28 cellular contexts compared by ENCODE assay signal in the genomic region with DNA sequence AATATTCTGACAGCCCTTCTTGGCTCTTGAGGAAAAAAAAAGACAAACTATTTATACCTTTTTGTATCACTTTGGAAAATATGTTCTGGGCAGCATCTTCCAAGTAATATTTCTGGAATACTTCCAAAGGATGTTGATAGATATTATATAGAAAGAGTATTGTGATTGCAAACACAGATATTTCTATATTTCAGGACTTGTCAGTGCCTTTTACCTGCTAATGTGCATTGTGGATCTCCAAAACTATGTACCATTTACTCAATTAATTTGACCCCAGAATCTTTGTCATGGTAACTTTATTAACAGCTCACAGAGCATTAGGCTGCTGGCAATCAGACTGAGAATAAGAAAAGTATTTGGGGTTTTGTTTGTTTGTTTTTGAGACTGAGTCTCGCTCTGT.
"Had no signal": no experiment of that assay in that cellular context is flagged by ENCODE, and none has a peak within 500 bp of the region (broad histone marks: within the 10 kb centered on the region; RNA-seq: fewer than 3 reads in every experiment).

No MANE protein-coding gene starts in this region.

- H3K4me3 Mint-ChIP-seq: nephron; neural progenitor cell; stimulated activated effector memory CD8-positive, alpha-beta T cell treated with anti-CD3 and anti-CD28 coated beads, Interleukin-12 subunit alpha, Interleukin-12 subunit beta, amount 100 ng/mL, for 72 hours; stimulated activated naive B cell treated with anti-CD40 and anti-IgM and Interleukin-4, amounts not matched to agents 10 μg/mL and 1 μg/mL and 100 μg/mL, for 72 hours; stimulated activated naive CD8-positive, alpha-beta T cell treated with anti-CD3 and anti-CD28 coated beads, Interleukin-15, Interleukin-2, amounts not matched to agents 100 ng/mL and 50 ng/mL, for 24 hours had no signal

- H3K4me2 ChIP-seq: neural progenitor cell had no signal

- ATAC-seq: psoas muscle; right cardiac atrium; right lobe of liver; stimulated activated effector memory CD8-positive, alpha-beta T cell treated with anti-CD3 and anti-CD28 coated beads, Interleukin-12 subunit alpha, Interleukin-12 subunit beta, amount 100 ng/mL, for 72 hours; stimulated activated naive B cell treated with anti-CD40 and anti-IgM and Interleukin-4, amounts not matched to agents 10 μg/mL and 1 μg/mL and 100 μg/mL, for 72 hours had no signal

- H2AFZ ChIP-seq: neural progenitor cell, parathyroid adenoma had no signal

- H3K27ac Mint-ChIP-seq: nephron; neural progenitor cell; progenitor cell of endocrine pancreas; stimulated activated effector memory CD8-positive, alpha-beta T cell treated with anti-CD3 and anti-CD28 coated beads, Interleukin-12 subunit alpha, Interleukin-12 subunit beta, amount 100 ng/mL, for 72 hours; stimulated activated naive B cell treated with anti-CD40 and anti-IgM and Interleukin-4, amounts not matched to agents 10 μg/mL and 1 μg/mL and 100 μg/mL, for 72 hours; stimulated activated naive CD8-positive, alpha-beta T cell treated with anti-CD3 and anti-CD28 coated beads, Interleukin-15, Interleukin-2, amounts not matched to agents 100 ng/mL and 50 ng/mL, for 24 hours had no signal

- H3K4me1 Mint-ChIP-seq: nephron; stimulated activated effector memory CD8-positive, alpha-beta T cell treated with anti-CD3 and anti-CD28 coated beads, Interleukin-12 subunit alpha, Interleukin-12 subunit beta, amount 100 ng/mL, for 72 hours had no signal

- H3K36me3 Mint-ChIP-seq: neural progenitor cell; stimulated activated effector memory CD8-positive, alpha-beta T cell treated with anti-CD3 and anti-CD28 coated beads, Interleukin-12 subunit alpha, Interleukin-12 subunit beta, amount 100 ng/mL, for 72 hours had no signal

- H3K9ac ChIP-seq: neural progenitor cell, parathyroid adenoma had no signal

- DNase-seq: occipital lobe; ovary; posterior cingulate gyrus; psoas muscle; right cardiac atrium; right lobe of liver; sigmoid colon; small intestine; stimulated activated CD4-positive, alpha-beta T cell treated with anti-CD3 and anti-CD28 coated beads, Interleukin-15, amount 100 ng/mL, for 24 hours; stimulated activated CD4-positive, alpha-beta T cell treated with anti-CD3 and anti-CD28 coated beads, Interleukin-2, amount 100 ng/mL, for 24 hours; stimulated activated CD4-positive, alpha-beta T cell treated with anti-CD3 and anti-CD28 coated beads, Interleukin-2, amount 100 ng/mL, for 48 hours; stimulated activated CD4-positive, alpha-beta T cell treated with anti-CD3 and anti-CD28 coated beads, Interleukin-4, amount 100 ng/mL, for 24 hours; stimulated activated naive B cell treated with anti-CD40 and anti-IgM and Interleukin-4, amounts not matched to agents 10 μg/mL and 1 μg/mL and 100 μg/mL, for 72 hours; stimulated activated naive CD4-positive, alpha-beta T cell treated with Interleukin-2 at 50 U/mL for 16 hours; stomach; thyroid gland; trophoblast cell; upper lobe of left lung had no signal

- H3K4me1 ChIP-seq: neural progenitor cell, parathyroid adenoma, psoas muscle, right lobe of liver, sigmoid colon, thyroid gland, tibial nerve, upper lobe of left lung, vagina had no signal

- H3K4me3 ChIP-seq: neural progenitor cell, ovary, psoas muscle, right lobe of liver, sigmoid colon, stomach, thoracic aorta, thyroid gland, tibial nerve, upper lobe of left lung, vagina had no signal

- H3K27ac ChIP-seq: neural progenitor cell, ovary, parathyroid adenoma, psoas muscle, right lobe of liver, sigmoid colon, stomach, thoracic aorta, thyroid gland, tibial nerve, upper lobe of left lung, vagina had no signal

- H3K9me3 Mint-ChIP-seq: stimulated activated naive CD8-positive, alpha-beta T cell treated with anti-CD3 and anti-CD28 coated beads, Interleukin-15, Interleukin-2, amounts not matched to agents 100 ng/mL and 50 ng/mL, for 24 hours had no signal

- FAIRE-seq: small intestine, urothelium cell line had no signal

- H3K9me3 ChIP-seq: psoas muscle, right lobe of liver, thoracic aorta, thyroid gland, vagina had no signal

- H3K27me3 ChIP-seq: neural progenitor cell, ovary, right lobe of liver, thyroid gland, tibial nerve, upper lobe of left lung, vagina had no signal

- H3K79me2 ChIP-seq: parathyroid adenoma had no signal

- H3K36me3 ChIP-seq: neural progenitor cell, ovary, right lobe of liver, sigmoid colon, stomach, thoracic aorta, thyroid gland, tibial nerve, upper lobe of left lung, vagina had no signal
